Comparison of ENCODE assay signal across 17 cellular contexts in the genomic region with DNA sequence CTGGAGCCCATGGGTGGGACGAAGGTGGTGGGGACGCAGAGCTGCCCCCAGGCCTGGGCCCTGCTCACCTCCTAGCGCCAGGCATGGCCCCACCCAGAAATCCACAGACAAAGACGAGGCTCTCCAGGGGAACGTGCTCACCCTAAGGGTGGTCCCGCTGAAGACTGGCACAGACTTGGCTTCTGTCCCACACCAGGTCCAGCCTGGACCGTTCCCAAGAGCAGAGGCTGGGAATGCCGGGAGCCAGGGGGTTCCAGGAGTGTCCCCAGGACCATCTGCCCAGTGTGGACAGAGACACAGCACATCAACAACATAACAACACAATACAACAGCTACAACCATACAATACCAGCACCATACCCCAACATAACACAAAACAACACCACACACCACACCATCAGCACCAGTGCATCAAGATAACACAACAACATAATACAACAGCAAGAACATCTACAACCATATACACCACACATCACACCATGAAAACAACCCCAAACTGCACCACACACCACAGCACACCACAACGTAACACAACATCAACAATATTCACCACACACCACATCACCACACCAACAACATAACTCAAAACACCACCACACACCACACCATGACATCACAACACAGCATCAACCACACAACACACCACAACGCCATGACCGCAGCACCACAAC.
DNase-seq lines count a peak whose midpoint lies in the region; ATAC-seq and TF ChIP-seq lines count a peak whose summit lies in the region.
"Had no signal": no experiment of that assay in that cellular context is flagged by ENCODE, and none has a peak within 500 bp of the region (broad histone marks: within the 10 kb centered on the region; RNA-seq: fewer than 3 reads in every experiment).

No MANE protein-coding gene starts in this region.

- TF ChIP-seq CTCF in neural crest cell (conservative IDR thresholded peaks at IDR 0.05): no peak
- TF ChIP-seq CTCF in type B pancreatic cell (conservative IDR thresholded peaks at IDR 0.05): no peak

- intact Hi-C loops in Right ventricle myocardium inferior (cut with DNase I): no loop called here
- intact Hi-C loops in Right ventricle myocardium superior (cut with DNase I): no loop called here

- ATAC-seq in Right ventricle myocardium inferior (peak; percentile 26), Right ventricle myocardium superior (ENCODE audit: poor library complexity) (no peak), HG02970 (IDR thresholded peaks at IDR 0.05; ENCODE audit: low FRiP score, unreplicated experiment) (no peak), GM21367 (IDR thresholded peaks at IDR 0.05; ENCODE audit: unreplicated experiment) (no peak)

- no peaks in the 10 kb centered on the region for H3K36me3 Mint-ChIP-seq in T-helper 2 cell treated with Interferon-gamma antibody and Interleukin-4, amounts not matched to agents 5 μg/mL and 100 μg/mL, for 36 hours (ENCODE audit: low read depth)
- H3K36me3 Mint-ChIP-seq in neural crest cell (ENCODE audit: low read depth): no peaks in the 10 kb centered on the region
- H3K36me3 Mint-ChIP-seq in type B pancreatic cell: no peaks in the 10 kb centered on the region
- H3K36me3 Mint-ChIP-seq: CD14-positive monocyte had no signal

- H3K27ac Mint-ChIP-seq in T-helper 2 cell treated with Interferon-gamma antibody and Interleukin-4, amounts not matched to agents 5 μg/mL and 100 μg/mL, for 36 hours: peak overlapping the region; percentile 1
- H3K27ac Mint-ChIP-seq in neural crest cell (ENCODE audit: unreplicated experiment) (peak overlapping the region; percentile 89), type B pancreatic cell (no peak overlapping the region)
- H3K27ac Mint-ChIP-seq: CD14-positive monocyte had no signal

- no peaks in the 10 kb centered on the region for H3K4me1 Mint-ChIP-seq in T-helper 2 cell treated with Interferon-gamma antibody and Interleukin-4, amounts not matched to agents 5 μg/mL and 100 μg/mL, for 36 hours (ENCODE audit: low read depth)
- H3K4me1 Mint-ChIP-seq in neural crest cell (peaks cover 15% of the 10 kb centered on the region), type B pancreatic cell (ENCODE audit: unreplicated experiment) (no peaks in the 10 kb centered on the region)
- H3K4me1 Mint-ChIP-seq: CD14-positive monocyte had no signal

- no peak overlapping the region for H3K4me3 Mint-ChIP-seq in T-helper 2 cell treated with Interferon-gamma antibody and Interleukin-4, amounts not matched to agents 5 μg/mL and 100 μg/mL, for 36 hours
- H3K4me3 Mint-ChIP-seq in neural crest cell: no peak overlapping the region
- H3K4me3 Mint-ChIP-seq in type B pancreatic cell: no peak overlapping the region
- H3K4me3 Mint-ChIP-seq: CD14-positive monocyte had no signal

- no peaks in the 10 kb centered on the region for H3K9me3 Mint-ChIP-seq in T-helper 2 cell treated with Interferon-gamma antibody and Interleukin-4, amounts not matched to agents 5 μg/mL and 100 μg/mL, for 36 hours
- H3K9me3 Mint-ChIP-seq in neural crest cell: peaks cover 3% of the 10 kb centered on the region
- H3K9me3 Mint-ChIP-seq in type B pancreatic cell: no peaks in the 10 kb centered on the region

- DNase-seq in Right ventricle myocardium inferior (ENCODE audit: missing footprints) (no peak), Right ventricle myocardium superior (no peak), neural crest cell (ENCODE audit: low read depth, low spot score) (no peak), type B pancreatic cell (ENCODE audit: extremely low spot score, unreplicated experiment) (peak; percentile 15), Ammon's horn (ENCODE audit: low spot score) (no peak)
- DNase-seq in T-helper 2 cell treated with Interferon-gamma antibody and Interleukin-4, amounts not matched to agents 5 μg/mL and 100 μg/mL, for 36 hours (ENCODE audit: low spot score): no peak
- DNase-seq: GOT3, MV-4-11, NCI-H1417, NCI-H187 treated with DMSO at 0.1 percent for 48 hours, NCI-H2171, NCI-H446, NCI-H69, SIG-M5 had no signal

- no peaks in the 10 kb centered on the region for H3K27me3 Mint-ChIP-seq in T-helper 2 cell treated with Interferon-gamma antibody and Interleukin-4, amounts not matched to agents 5 μg/mL and 100 μg/mL, for 36 hours (ENCODE audit: low read depth)
- H3K27me3 Mint-ChIP-seq in neural crest cell (ENCODE audit: low read depth): no peaks in the 10 kb centered on the region
- peaks cover 4% of the 10 kb centered on the region for H3K27me3 Mint-ChIP-seq in type B pancreatic cell
